Comparison of ENCODE assay signal across 8 cellular contexts in genomic region chrX:71282514-71283408, GRCh38. TPM values are rescaled to one million over a fixed set of nuclear protein-coding genes. Genes with fewer than 3 reads are reported as not detected.
DNase-seq lines count a peak whose midpoint lies in the region; ATAC-seq and TF ChIP-seq lines count a peak whose summit lies in the region.

No MANE protein-coding gene starts in this region.

- peak overlapping the region; percentile 86 for H3K56ac ChIP-seq in mesendoderm (ENCODE audit: low read length)

- CTCF ChIA-PET in HEK293T (lab: Yijun Ruan, JAX), result no interaction called here

- no peaks in the 10 kb centered on the region for H3K9me3 ChIP-seq in BE2C

- WGBS in mesendoderm (ENCODE audit: extremely low coverage, insufficient coverage, low lambda C conversion rate), result no CpG with 5 or more reads among the region's 17 CpGs

- peak overlapping the region; percentile 42 for H3K4me2 ChIP-seq in mesendoderm (ENCODE audit: low read length)

- TF ChIP-seq CTCF in BE2C (IDR thresholded peaks at IDR 0.05; ENCODE audit: low read depth, low read length), result no peak

- no peak for DNase-seq in BE2C
- DNase-seq in T-helper 22 cell (ENCODE audit: low read depth), result peak; percentile 48
- DNase-seq in mesendoderm, result peak; percentile 57
- peak; percentile 64 for DNase-seq in stimulated activated naive CD4-positive, alpha-beta T cell treated with Interleukin-2 at 50 U/mL for 16 hours (lab: John Stamatoyannopoulos, UW)
- DNase-seq in HEK293T (ENCODE audit: extremely low spot score), result no peak

- H3K4me1 ChIP-seq in BE2C (peaks cover 3% of the 10 kb centered on the region; the same call in 1 of the 2 replicates), mesendoderm (ENCODE audit: control insufficient read depth, low read depth, low read length) (no peaks in the 10 kb centered on the region)

- H3K4ac ChIP-seq in mesendoderm (ENCODE audit: low read depth, low read length), result peak overlapping the region; percentile 55

- H3K9ac ChIP-seq in mesendoderm (ENCODE audit: low read length), result peak overlapping the region; percentile 66

- H3K23ac ChIP-seq in mesendoderm (ENCODE audit: low read length), result no peak overlapping the region

- H2BK120ac ChIP-seq in mesendoderm (ENCODE audit: low read depth, low read length), result no peak overlapping the region

- H3K79me2 ChIP-seq in mesendoderm (ENCODE audit: control insufficient read depth, insufficient read depth, low read length), result peaks cover 34% of the 10 kb centered on the region

- no peak overlapping the region for H2AK5ac ChIP-seq in mesendoderm (ENCODE audit: low read length)

- no peak overlapping the region for H4K5ac ChIP-seq in mesendoderm (ENCODE audit: low read length)

- H3K27me3 ChIP-seq in BE2C, result no peaks in the 10 kb centered on the region
- H3K27me3 ChIP-seq in mesendoderm (ENCODE audit: insufficient read depth, low read length, poor library complexity), result no peaks in the 10 kb centered on the region

- H3K36me3 ChIP-seq in BE2C (peaks cover 23% of the 10 kb centered on the region), mesendoderm (ENCODE audit: control insufficient read depth, insufficient read depth, low read length) (no peaks in the 10 kb centered on the region)

- H2BK5ac ChIP-seq in mesendoderm (ENCODE audit: low read length), result peak overlapping the region; percentile 67

- peak overlapping the region; percentile 56 for H3K4me3 ChIP-seq in BE2C (ENCODE audit: low read depth, low read length)
- no peak overlapping the region for H3K4me3 ChIP-seq in mesendoderm (ENCODE audit: low read length)

- no peaks in the 10 kb centered on the region for H3K79me1 ChIP-seq in mesendoderm (ENCODE audit: low read length)

- ATAC-seq in GM19035 (IDR thresholded peaks at IDR 0.05; ENCODE audit: unreplicated experiment) (peak; percentile 27), HG03378 (IDR thresholded peaks at IDR 0.05; ENCODE audit: unreplicated experiment) (peak; percentile 22)

- no peak overlapping the region for H4K8ac ChIP-seq in mesendoderm (ENCODE audit: low read depth, low read length)

- peak overlapping the region; percentile 74 for H2BK15ac ChIP-seq in mesendoderm (replicated peaks; ENCODE audit: low read depth)

- POLR2A ChIA-PET in HEK293T (lab: Yijun Ruan, JAX), result interaction anchor here (0.6 to 2.4 kb wide), 21 partner anchors 9 to 251 kb away, joined by 3 to 42 read pairs (median 4); partner anchors contain the start of genes ITGB1BP2, OGT, TAF1 and ZMYM3

- peak overlapping the region; percentile 77 for H3K18ac ChIP-seq in mesendoderm (ENCODE audit: low read length)

- H3K27ac ChIP-seq in cingulate gyrus (ENCODE audit: low read depth, low read length) (peak overlapping the region; percentile 91), mesendoderm (ENCODE audit: low read depth, low read length) (peak overlapping the region; percentile 84)

TF ChIP-seq in HEK293T, 16 proteins besides CTCF, POLR2A, EP300 and RAD21:
- TF ChIP-seq PKNOX1 (IDR thresholded peaks at IDR 0.05), result no peak
- no peak for TF ChIP-seq ARNT (IDR thresholded peaks at IDR 0.05)
- no peak for TF ChIP-seq TARDBP (IDR thresholded peaks at IDR 0.05)

RNA-seq across cellular contexts. Expression of gene NONO, which starts 0.7 kb away (rescaled TPM):
- 522 TPM for polyA plus RNA-seq in BE2C (2012; ENCODE audit: insufficient read depth, insufficient read length, low read depth)
- polyA plus RNA-seq in mesendoderm (2013, experiment 1 of 2), result 528 TPM
- polyA plus RNA-seq in mesendoderm (2013, experiment 2 of 2), result 533 TPM

RNA-seq across cellular contexts. Expression of gene ITGB1BP2, which starts 18.8 kb away (rescaled TPM):
- 0.79 TPM for polyA plus RNA-seq in BE2C (2012; ENCODE audit: insufficient read depth, insufficient read length, low read depth)
- 2.7 TPM for polyA plus RNA-seq in mesendoderm (2013, experiment 1 of 2)
- polyA plus RNA-seq in mesendoderm (2013, experiment 2 of 2), result 2.8 TPM

RNA-seq across cellular contexts. Expression of gene ZMYM3, which starts 28.8 kb away (rescaled TPM):
- 26.0 TPM for polyA plus RNA-seq in BE2C (2012; ENCODE audit: insufficient read depth, insufficient read length, low read depth)
- polyA plus RNA-seq in mesendoderm (2013, experiment 1 of 2), result 28.4 TPM
- 28.2 TPM for polyA plus RNA-seq in mesendoderm (2013, experiment 2 of 2)

RNA-seq across cellular contexts. Expression of gene GJB1, which starts 59.7 kb away (rescaled TPM):
- not detected for polyA plus RNA-seq in BE2C (2012; ENCODE audit: insufficient read depth, insufficient read length, low read depth)
- not detected for polyA plus RNA-seq in mesendoderm (2013, experiment 1 of 2)
- not detected for polyA plus RNA-seq in mesendoderm (2013, experiment 2 of 2)

Comparison
In these comparisons a context has a peak if more than half of its experiments do, and no peak if none do; other contexts are left out.
1. DNase-seq: peak in T-helper 22 cell (single experiment), mesendoderm (single experiment) and stimulated activated naive CD4-positive, alpha-beta T cell treated with Interleukin-2 at 50 U/mL for 16 hours (single experiment); none in BE2C (single experiment) and HEK293T (single experiment).